ENCODE assay signal across 1 cellular context in genomic region chr20:45470262-45470931, GRCh38.
TF ChIP-seq lines count a peak whose summit lies in the region.

No MANE protein-coding gene starts in this region.

TF ChIP-seq in HepG2, 621 proteins besides CTCF, POLR2A, EP300 and RAD21 (continued from another document and continues in another):
- TF ChIP-seq ZNF800 (CRISPR knock-in tag; IDR thresholded peaks at IDR 0.05) (peak; percentile 49; the same call in 1 of the 2 replicates), TERF1 (CRISPR knock-in tag; IDR thresholded peaks at IDR 0.05) (no peak), NCOA2 (CRISPR knock-in tag; IDR thresholded peaks at IDR 0.05) (no peak), SOX13 (IDR thresholded peaks at IDR 0.05) (no peak), SOX13 (CRISPR knock-in tag; conservative IDR thresholded peaks at IDR 0.05 in 1 of 2, IDR thresholded peaks at IDR 0.05 in 1 of 2) (peak in 1 of 2 experiments; percentile 16; a peak in 1 of 4 replicates), ZSCAN12 (CRISPR knock-in tag; IDR thresholded peaks at IDR 0.05) (no peak), SRSF1 (optimal IDR thresholded peaks at IDR 0.05; ENCODE audit: low read depth, low read length) (peak; percentile 82), ZNF503 (CRISPR knock-in tag; IDR thresholded peaks at IDR 0.05) (no peak), ETS1 (CRISPR knock-in tag; IDR thresholded peaks at IDR 0.05) (no peak), TP53 (CRISPR knock-in tag; conservative IDR thresholded peaks at IDR 0.05) (no peak), ZNF772 (CRISPR knock-in tag; IDR thresholded peaks at IDR 0.05) (0 out of 2 replicates have a peak, but pooled peaks have one; percentile 45), ZNF430 (CRISPR knock-in tag; IDR thresholded peaks at IDR 0.05) (0 out of 2 replicates have a peak, but pooled peaks have one; percentile 47), TFAP4 (IDR thresholded peaks at IDR 0.05; ENCODE audit: borderline replicate concordance, low read depth) (no peak), KDM5A (IDR thresholded peaks at IDR 0.05; ENCODE audit: borderline replicate concordance, low read length) (no peak), TAF15 (IDR thresholded peaks at IDR 0.05; ENCODE audit: low read depth, low read length, poor library complexity, severe bottlenecking) (peak; percentile 38), SAP130 (CRISPR knock-in tag; IDR thresholded peaks at IDR 0.05; ENCODE audit: low read depth) (no peak; the same call in 1 of the 2 replicates), GFI1 (CRISPR knock-in tag; IDR thresholded peaks at IDR 0.05; ENCODE audit: borderline replicate concordance) (no peak), U2AF1 (optimal IDR thresholded peaks at IDR 0.05; ENCODE audit: low read depth, low read length) (peak; percentile 52), ZNF292 (CRISPR knock-in tag; IDR thresholded peaks at IDR 0.05; ENCODE audit: borderline replicate concordance, low read depth) (no peak), ZNF746 (CRISPR knock-in tag; IDR thresholded peaks at IDR 0.05) (no peak), ZNF18 (CRISPR knock-in tag; IDR thresholded peaks at IDR 0.05; ENCODE audit: insufficient replicate concordance) (no peak), ZXDC (CRISPR knock-in tag; IDR thresholded peaks at IDR 0.05) (no peak), SAFB2 (CRISPR knock-in tag; IDR thresholded peaks at IDR 0.05; ENCODE audit: borderline replicate concordance, low read depth) (no peak), FOXP1 (IDR thresholded peaks at IDR 0.05) (no peak), FOXP1 (CRISPR knock-in tag; IDR thresholded peaks at IDR 0.05) (no peak), TSC22D2 (CRISPR knock-in tag; IDR thresholded peaks at IDR 0.05; ENCODE audit: borderline replicate concordance) (no peak), HIVEP1 (CRISPR knock-in tag; IDR thresholded peaks at IDR 0.05) (peak; percentile 37; the same call in 1 of the 2 replicates), ARID2 (CRISPR knock-in tag; IDR thresholded peaks at IDR 0.05; ENCODE audit: borderline replicate concordance) (0 out of 2 replicates have a peak, but pooled peaks have one; percentile 24)
- TF ChIP-seq, protein P1, sequence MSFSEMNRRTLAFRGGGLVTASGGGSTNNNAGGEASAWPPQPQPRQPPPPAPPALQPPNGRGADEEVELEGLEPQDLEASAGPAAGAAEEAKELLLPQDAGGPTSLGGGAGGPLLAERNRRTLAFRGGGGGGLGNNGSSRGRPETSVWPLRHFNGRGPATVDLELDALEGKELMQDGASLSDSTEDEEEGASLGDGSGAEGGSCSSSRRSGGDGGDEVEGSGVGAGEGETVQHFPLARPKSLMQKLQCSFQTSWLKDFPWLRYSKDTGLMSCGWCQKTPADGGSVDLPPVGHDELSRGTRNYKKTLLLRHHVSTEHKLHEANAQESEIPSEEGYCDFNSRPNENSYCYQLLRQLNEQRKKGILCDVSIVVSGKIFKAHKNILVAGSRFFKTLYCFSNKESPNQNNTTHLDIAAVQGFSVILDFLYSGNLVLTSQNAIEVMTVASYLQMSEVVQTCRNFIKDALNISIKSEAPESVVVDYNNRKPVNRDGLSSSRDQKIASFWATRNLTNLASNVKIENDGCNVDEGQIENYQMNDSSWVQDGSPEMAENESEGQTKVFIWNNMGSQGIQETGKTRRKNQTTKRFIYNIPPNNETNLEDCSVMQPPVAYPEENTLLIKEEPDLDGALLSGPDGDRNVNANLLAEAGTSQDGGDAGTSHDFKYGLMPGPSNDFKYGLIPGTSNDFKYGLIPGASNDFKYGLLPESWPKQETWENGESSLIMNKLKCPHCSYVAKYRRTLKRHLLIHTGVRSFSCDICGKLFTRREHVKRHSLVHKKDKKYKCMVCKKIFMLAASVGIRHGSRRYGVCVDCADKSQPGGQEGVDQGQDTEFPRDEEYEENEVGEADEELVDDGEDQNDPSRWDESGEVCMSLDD (CRISPR knock-in tag; IDR thresholded peaks at IDR 0.05; ENCODE audit: borderline replicate concordance): peak; percentile 86; the same call in 1 of the 2 replicates
- TF ChIP-seq, protein P2, sequence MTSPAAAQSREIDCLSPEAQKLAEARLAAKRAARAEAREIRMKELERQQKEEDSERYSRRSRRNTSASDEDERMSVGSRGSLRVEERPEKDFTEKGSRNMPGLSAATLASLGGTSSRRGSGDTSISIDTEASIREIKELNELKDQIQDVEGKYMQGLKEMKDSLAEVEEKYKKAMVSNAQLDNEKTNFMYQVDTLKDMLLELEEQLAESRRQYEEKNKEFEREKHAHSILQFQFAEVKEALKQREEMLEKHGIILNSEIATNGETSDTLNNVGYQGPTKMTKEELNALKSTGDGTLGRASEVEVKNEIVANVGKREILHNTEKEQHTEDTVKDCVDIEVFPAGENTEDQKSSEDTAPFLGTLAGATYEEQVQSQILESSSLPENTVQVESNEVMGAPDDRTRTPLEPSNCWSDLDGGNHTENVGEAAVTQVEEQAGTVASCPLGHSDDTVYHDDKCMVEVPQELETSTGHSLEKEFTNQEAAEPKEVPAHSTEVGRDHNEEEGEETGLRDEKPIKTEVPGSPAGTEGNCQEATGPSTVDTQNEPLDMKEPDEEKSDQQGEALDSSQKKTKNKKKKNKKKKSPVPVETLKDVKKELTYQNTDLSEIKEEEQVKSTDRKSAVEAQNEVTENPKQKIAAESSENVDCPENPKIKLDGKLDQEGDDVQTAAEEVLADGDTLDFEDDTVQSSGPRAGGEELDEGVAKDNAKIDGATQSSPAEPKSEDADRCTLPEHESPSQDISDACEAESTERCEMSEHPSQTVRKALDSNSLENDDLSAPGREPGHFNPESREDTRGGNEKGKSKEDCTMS (CRISPR knock-in tag; conservative IDR thresholded peaks at IDR 0.05): no peak
- TF ChIP-seq, protein P3, sequence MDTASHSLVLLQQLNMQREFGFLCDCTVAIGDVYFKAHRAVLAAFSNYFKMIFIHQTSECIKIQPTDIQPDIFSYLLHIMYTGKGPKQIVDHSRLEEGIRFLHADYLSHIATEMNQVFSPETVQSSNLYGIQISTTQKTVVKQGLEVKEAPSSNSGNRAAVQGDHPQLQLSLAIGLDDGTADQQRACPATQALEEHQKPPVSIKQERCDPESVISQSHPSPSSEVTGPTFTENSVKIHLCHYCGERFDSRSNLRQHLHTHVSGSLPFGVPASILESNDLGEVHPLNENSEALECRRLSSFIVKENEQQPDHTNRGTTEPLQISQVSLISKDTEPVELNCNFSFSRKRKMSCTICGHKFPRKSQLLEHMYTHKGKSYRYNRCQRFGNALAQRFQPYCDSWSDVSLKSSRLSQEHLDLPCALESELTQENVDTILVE (CRISPR knock-in tag; IDR thresholded peaks at IDR 0.05): no peak
- TF ChIP-seq, protein P4, sequence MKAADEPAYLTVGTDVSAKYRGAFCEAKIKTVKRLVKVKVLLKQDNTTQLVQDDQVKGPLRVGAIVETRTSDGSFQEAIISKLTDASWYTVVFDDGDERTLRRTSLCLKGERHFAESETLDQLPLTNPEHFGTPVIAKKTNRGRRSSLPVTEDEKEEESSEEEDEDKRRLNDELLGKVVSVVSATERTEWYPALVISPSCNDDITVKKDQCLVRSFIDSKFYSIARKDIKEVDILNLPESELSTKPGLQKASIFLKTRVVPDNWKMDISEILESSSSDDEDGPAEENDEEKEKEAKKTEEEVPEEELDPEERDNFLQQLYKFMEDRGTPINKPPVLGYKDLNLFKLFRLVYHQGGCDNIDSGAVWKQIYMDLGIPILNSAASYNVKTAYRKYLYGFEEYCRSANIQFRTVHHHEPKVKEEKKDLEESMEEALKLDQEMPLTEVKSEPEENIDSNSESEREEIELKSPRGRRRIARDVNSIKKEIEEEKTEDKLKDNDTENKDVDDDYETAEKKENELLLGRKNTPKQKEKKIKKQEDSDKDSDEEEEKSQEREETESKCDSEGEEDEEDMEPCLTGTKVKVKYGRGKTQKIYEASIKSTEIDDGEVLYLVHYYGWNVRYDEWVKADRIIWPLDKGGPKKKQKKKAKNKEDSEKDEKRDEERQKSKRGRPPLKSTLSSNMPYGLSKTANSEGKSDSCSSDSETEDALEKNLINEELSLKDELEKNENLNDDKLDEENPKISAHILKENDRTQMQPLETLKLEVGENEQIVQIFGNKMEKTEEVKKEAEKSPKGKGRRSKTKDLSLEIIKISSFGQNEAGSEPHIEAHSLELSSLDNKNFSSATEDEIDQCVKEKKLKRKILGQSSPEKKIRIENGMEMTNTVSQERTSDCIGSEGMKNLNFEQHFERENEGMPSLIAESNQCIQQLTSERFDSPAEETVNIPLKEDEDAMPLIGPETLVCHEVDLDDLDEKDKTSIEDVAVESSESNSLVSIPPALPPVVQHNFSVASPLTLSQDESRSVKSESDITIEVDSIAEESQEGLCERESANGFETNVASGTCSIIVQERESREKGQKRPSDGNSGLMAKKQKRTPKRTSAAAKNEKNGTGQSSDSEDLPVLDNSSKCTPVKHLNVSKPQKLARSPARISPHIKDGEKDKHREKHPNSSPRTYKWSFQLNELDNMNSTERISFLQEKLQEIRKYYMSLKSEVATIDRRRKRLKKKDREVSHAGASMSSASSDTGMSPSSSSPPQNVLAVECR (CRISPR knock-in tag; IDR thresholded peaks at IDR 0.05; ENCODE audit: borderline replicate concordance): peak; percentile 17; the same call in 1 of the 2 replicates
